In genomic region chr3:190000187-190000860, GRCh38 we compare ENCODE assay signal across 1 cellular context.
TF ChIP-seq lines count a peak whose summit lies in the region.

No MANE protein-coding gene starts in this region.

TF ChIP-seq in GM23338, 12 proteins besides CTCF, POLR2A, EP300 and RAD21 (continued from another document):
- TF ChIP-seq REST (IDR thresholded peaks at IDR 0.05; ENCODE audit: unreplicated experiment) (no peak), EZH2 (IDR thresholded peaks at IDR 0.05; ENCODE audit: low read depth, unreplicated experiment) (no peak), ZNF331 (CRISPR knock-in tag; IDR thresholded peaks at IDR 0.05; ENCODE audit: low read depth) (no peak), ZNF462 (CRISPR knock-in tag; IDR thresholded peaks at IDR 0.05) (no peak), STAT1 (IDR thresholded peaks at IDR 0.05; ENCODE audit: unreplicated experiment) (no peak)
